Comparison of ENCODE assay signal across 1 cellular context in genomic region chr9:5459289-5459829, GRCh38.
TF ChIP-seq lines count a peak whose summit lies in the region.

No MANE protein-coding gene starts in this region.

TF ChIP-seq in HepG2, 621 proteins besides CTCF, POLR2A, EP300 and RAD21:
- TF ChIP-seq IRF2 (CRISPR knock-in tag; IDR thresholded peaks at IDR 0.05) (no peak), KLF15 (CRISPR knock-in tag; IDR thresholded peaks at IDR 0.05; ENCODE audit: borderline replicate concordance) (no peak), ZNF18 (CRISPR knock-in tag; IDR thresholded peaks at IDR 0.05; ENCODE audit: insufficient replicate concordance) (no peak), ZBTB40 (IDR thresholded peaks at IDR 0.05) (no peak), ZBTB40 (CRISPR knock-in tag; IDR thresholded peaks at IDR 0.05) (no peak), ZNF17 (CRISPR knock-in tag; IDR thresholded peaks at IDR 0.05) (no peak), WIZ (CRISPR knock-in tag; IDR thresholded peaks at IDR 0.05) (no peak), TFDP2 (CRISPR knock-in tag; IDR thresholded peaks at IDR 0.05) (no peak), ZNF121 (CRISPR knock-in tag; IDR thresholded peaks at IDR 0.05) (no peak), THAP11 (CRISPR knock-in tag; IDR thresholded peaks at IDR 0.05) (no peak), SALL2 (CRISPR knock-in tag; IDR thresholded peaks at IDR 0.05) (no peak), POGK (CRISPR knock-in tag; conservative IDR thresholded peaks at IDR 0.05) (no peak), SNAPC5 (CRISPR knock-in tag; IDR thresholded peaks at IDR 0.05; ENCODE audit: borderline replicate concordance) (no peak), PHF5A (CRISPR knock-in tag; IDR thresholded peaks at IDR 0.05; ENCODE audit: low read depth, unreplicated experiment) (no peak), JUND (CRISPR knock-in tag; IDR thresholded peaks at IDR 0.05) (no peak), ARHGAP35 (CRISPR knock-in tag; IDR thresholded peaks at IDR 0.05; ENCODE audit: borderline replicate concordance) (no peak), ZNF432 (CRISPR knock-in tag; IDR thresholded peaks at IDR 0.05; ENCODE audit: borderline replicate concordance) (no peak), DBP (CRISPR knock-in tag; IDR thresholded peaks at IDR 0.05; ENCODE audit: not compliant biosample characterization) (no peak), ZNF709 (CRISPR knock-in tag; IDR thresholded peaks at IDR 0.05) (no peak), ZNF337 (CRISPR knock-in tag; IDR thresholded peaks at IDR 0.05; ENCODE audit: borderline replicate concordance, low read depth) (no peak), PHF20 (CRISPR knock-in tag; IDR thresholded peaks at IDR 0.05) (no peak)
